Comparison of ENCODE assay signal across 1 cellular context in genomic region chr11:107565219-107565937, GRCh38.
TF ChIP-seq lines count a peak whose summit lies in the region.

Gene ALKBH8 (minus strand): TSS chr11:107565735. CDS start chr11:107560893, 4,842 bp downstream.

TF ChIP-seq in HepG2, 621 proteins besides CTCF, POLR2A, EP300 and RAD21 (continued from another document and continues in another):
- peak; percentile 82 for TF ChIP-seq POLR2G (IDR thresholded peaks at IDR 0.05; ENCODE audit: low read depth, low read length)
- TF ChIP-seq PBX2 (CRISPR knock-in tag; IDR thresholded peaks at IDR 0.05) = 0 out of 2 replicates have a peak, but pooled peaks have one; percentile 43
- no peak for TF ChIP-seq ZNF296 (CRISPR knock-in tag; conservative IDR thresholded peaks at IDR 0.05)
- TF ChIP-seq ZNF543 (CRISPR knock-in tag; IDR thresholded peaks at IDR 0.05) = no peak
- TF ChIP-seq KIAA2018 (CRISPR knock-in tag; IDR thresholded peaks at IDR 0.05; ENCODE audit: borderline replicate concordance) = no peak
- peak; percentile 56; the same call in 1 of the 2 replicates for TF ChIP-seq ZBTB2 (CRISPR knock-in tag; IDR thresholded peaks at IDR 0.05; ENCODE audit: low read depth)
- TF ChIP-seq KDM5A (IDR thresholded peaks at IDR 0.05; ENCODE audit: borderline replicate concordance, low read length) = 0 out of 2 replicates have a peak, but pooled peaks have one; percentile 46
- peak; percentile 66; the same call in 1 of the 2 replicates for TF ChIP-seq ZFP91 (CRISPR knock-in tag; IDR thresholded peaks at IDR 0.05; ENCODE audit: borderline replicate concordance)
- TF ChIP-seq LBX2 (CRISPR knock-in tag; IDR thresholded peaks at IDR 0.05; ENCODE audit: borderline replicate concordance) = no peak
- 0 out of 2 replicates have a peak, but pooled peaks have one; percentile 51 for TF ChIP-seq ZNF83 (CRISPR knock-in tag; IDR thresholded peaks at IDR 0.05; ENCODE audit: borderline replicate concordance)
- TF ChIP-seq ZNF350 (CRISPR knock-in tag; IDR thresholded peaks at IDR 0.05; ENCODE audit: borderline replicate concordance, low read depth) = peak; percentile 82; the same call in 1 of the 2 replicates
- TF ChIP-seq SSRP1 (CRISPR knock-in tag; IDR thresholded peaks at IDR 0.05) = no peak
- no peak for TF ChIP-seq GPBP1L1 (CRISPR knock-in tag; IDR thresholded peaks at IDR 0.05)
- no peak for TF ChIP-seq PAF1 (CRISPR knock-in tag; IDR thresholded peaks at IDR 0.05)
- peak; percentile 88 for TF ChIP-seq GABPB1 (CRISPR knock-in tag; IDR thresholded peaks at IDR 0.05)
- TF ChIP-seq UBTF (CRISPR knock-in tag; IDR thresholded peaks at IDR 0.05) = peak; percentile 40; the same call in 1 of the 2 replicates
- TF ChIP-seq ZNF510 (CRISPR knock-in tag; IDR thresholded peaks at IDR 0.05; ENCODE audit: low read depth) = 0 out of 2 replicates have a peak, but pooled peaks have one; percentile 29
- no peak for TF ChIP-seq SMC3 (IDR thresholded peaks at IDR 0.05; ENCODE audit: low read length)
- TF ChIP-seq NFIC (IDR thresholded peaks at IDR 0.05; ENCODE audit: low read length) = no peak
- 0 out of 2 replicates have a peak, but pooled peaks have one; percentile 46 for TF ChIP-seq NFE2L1 (CRISPR knock-in tag; IDR thresholded peaks at IDR 0.05; ENCODE audit: borderline replicate concordance)
- TF ChIP-seq ZNF790 (CRISPR knock-in tag; IDR thresholded peaks at IDR 0.05; ENCODE audit: borderline replicate concordance) = peak; percentile 54; the same call in 1 of the 2 replicates
- TF ChIP-seq ARNT (IDR thresholded peaks at IDR 0.05) = no peak
- peak; percentile 85 for TF ChIP-seq ZNF598 (CRISPR knock-in tag; IDR thresholded peaks at IDR 0.05; ENCODE audit: borderline replicate concordance)
- no peak for TF ChIP-seq ZBTB43 (CRISPR knock-in tag; conservative IDR thresholded peaks at IDR 0.05)
- peak; percentile 73; the same call in 1 of the 2 replicates for TF ChIP-seq MYC (CRISPR knock-in tag; IDR thresholded peaks at IDR 0.05; ENCODE audit: borderline replicate concordance)
- TF ChIP-seq SIN3A (IDR thresholded peaks at IDR 0.05; ENCODE audit: borderline replicate concordance, low read depth, low read length) = 0 out of 2 replicates have a peak, but pooled peaks have one; percentile 55
- no peak for TF ChIP-seq SNAI1 (CRISPR knock-in tag; IDR thresholded peaks at IDR 0.05; ENCODE audit: borderline replicate concordance)
- TF ChIP-seq ZNF879 (CRISPR knock-in tag; IDR thresholded peaks at IDR 0.05) = 0 out of 2 replicates have a peak, but pooled peaks have one; percentile 36
- peak; percentile 62; the same call in 1 of the 2 replicates for TF ChIP-seq ZBTB25 (CRISPR knock-in tag; IDR thresholded peaks at IDR 0.05)
- TF ChIP-seq KLF15 (CRISPR knock-in tag; IDR thresholded peaks at IDR 0.05; ENCODE audit: borderline replicate concordance) = no peak
- TF ChIP-seq TEAD3 (CRISPR knock-in tag; optimal IDR thresholded peaks at IDR 0.05; ENCODE audit: borderline replicate concordance) = peak; percentile 35
- peak; percentile 84 for TF ChIP-seq HDAC1 (CRISPR knock-in tag; IDR thresholded peaks at IDR 0.05)
- peak; percentile 92 for TF ChIP-seq MXI1 (IDR thresholded peaks at IDR 0.05; ENCODE audit: borderline replicate concordance, low read depth, low read length)
- TF ChIP-seq POLR2AphosphoS5 (IDR thresholded peaks at IDR 0.05; ENCODE audit: low read depth, low read length) = peak; percentile 76
- 0 out of 2 replicates have a peak, but pooled peaks have one; percentile 27 for TF ChIP-seq HDAC2 (CRISPR knock-in tag; IDR thresholded peaks at IDR 0.05)
